In the genomic region with DNA sequence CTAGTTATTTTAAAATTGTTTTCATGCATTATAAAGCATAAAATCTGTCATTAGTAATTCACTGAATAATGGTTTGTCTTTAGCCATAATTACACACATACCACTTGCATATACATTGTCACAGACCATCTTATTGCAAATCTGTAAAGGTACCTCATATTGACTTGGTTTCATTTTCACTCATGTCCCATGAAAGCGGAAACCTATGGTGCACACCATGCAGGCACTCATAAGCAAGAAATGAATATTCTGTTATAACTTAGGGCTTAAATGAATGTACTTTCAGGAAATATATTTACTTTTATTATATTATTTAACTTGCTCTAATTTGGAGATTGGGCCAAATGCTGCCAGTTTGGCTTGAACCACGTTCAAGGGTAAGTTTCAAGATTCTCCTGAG, we compare ENCODE assay signal across 10 cellular contexts. TPM values are rescaled to one million over a fixed set of nuclear protein-coding genes. Genes with fewer than 3 reads are reported as not detected.
DNase-seq lines count a peak whose midpoint lies in the region; ATAC-seq, FAIRE-seq and TF ChIP-seq lines count a peak whose summit lies in the region.
"Had no signal": no experiment of that assay in that cellular context is flagged by ENCODE, and none has a peak within 500 bp of the region (broad histone marks: within the 10 kb centered on the region; RNA-seq: fewer than 3 reads in every experiment).

No MANE protein-coding gene starts in this region.

- H3K27me3 ChIP-seq in lower lobe of right lung (ENCODE audit: low read depth) = no peaks in the 10 kb centered on the region

- intact Hi-C loops in lower lobe of right lung (cut with DNase I) = no loop called here

- no peaks in the 10 kb centered on the region for H3K36me3 ChIP-seq in lower lobe of right lung

- no peak overlapping the region for H3K4me3 ChIP-seq in lower lobe of right lung

- H3K9me3 ChIP-seq in lower lobe of right lung = no peaks in the 10 kb centered on the region

- no peak for TF ChIP-seq POLR2A in GM12892 (IDR thresholded peaks at IDR 0.05; ENCODE audit: low read depth, low read length)

- DNase-seq in lower lobe of right lung (no peak), ecto neural progenitor cell (ENCODE audit: low spot score) (no peak), GM12892 (ENCODE audit: insufficient read length) (no peak), NCI-H1092 treated with DMSO at 0.1 percent for 48 hours (lab: John Stamatoyannopoulos, UW) (no peak), DMS53 (lab: John Stamatoyannopoulos, UW) (no peak)
- DNase-seq: NCI-H526 had no signal

- peaks cover 4% of the 10 kb centered on the region for H3K4me1 ChIP-seq in lower lobe of right lung

- no peak for FAIRE-seq in GM12892 (lab: Jason Lieb, UNC)
- FAIRE-seq: H1 had no signal

- TF ChIP-seq CTCF in lower lobe of right lung (IDR thresholded peaks at IDR 0.05) = no peak

- ATAC-seq in GM18868 (IDR thresholded peaks at IDR 0.05; ENCODE audit: unreplicated experiment) (peak; percentile 93), GM21529 (IDR thresholded peaks at IDR 0.05; ENCODE audit: unreplicated experiment) (peak; percentile 99), HG03457 (IDR thresholded peaks at IDR 0.05; ENCODE audit: unreplicated experiment) (peak; percentile 98), lower lobe of right lung (no peak)

- peak overlapping the region; percentile 9 for H3K27ac ChIP-seq in lower lobe of right lung

RNA-seq across cellular contexts. Expression of gene STK17B, which starts 29.2 kb away (rescaled TPM):
- 54.0 TPM for total RNA-seq in lower lobe of right lung
- 43.1 TPM for polyA plus RNA-seq in GM12892 (2012; ENCODE audit: missing spikeins)

Comparison
In these comparisons a context has a peak if more than half of its experiments do, and no peak if none do; other contexts are left out.
1. ATAC-seq: peak in GM18868 (single experiment), GM21529 (single experiment) and HG03457 (single experiment); none in lower lobe of right lung (0 of 2).